ENCODE assay signal across 1 cellular context in genomic region chr15:83685864-83686263, GRCh38.
TF ChIP-seq lines count a peak whose summit lies in the region.

No MANE protein-coding gene starts in this region.

TF ChIP-seq in GM23338, 12 proteins besides CTCF, POLR2A, EP300 and RAD21:
- TF ChIP-seq ZNF462 (CRISPR knock-in tag; IDR thresholded peaks at IDR 0.05) = no peak
